In the genomic region with DNA sequence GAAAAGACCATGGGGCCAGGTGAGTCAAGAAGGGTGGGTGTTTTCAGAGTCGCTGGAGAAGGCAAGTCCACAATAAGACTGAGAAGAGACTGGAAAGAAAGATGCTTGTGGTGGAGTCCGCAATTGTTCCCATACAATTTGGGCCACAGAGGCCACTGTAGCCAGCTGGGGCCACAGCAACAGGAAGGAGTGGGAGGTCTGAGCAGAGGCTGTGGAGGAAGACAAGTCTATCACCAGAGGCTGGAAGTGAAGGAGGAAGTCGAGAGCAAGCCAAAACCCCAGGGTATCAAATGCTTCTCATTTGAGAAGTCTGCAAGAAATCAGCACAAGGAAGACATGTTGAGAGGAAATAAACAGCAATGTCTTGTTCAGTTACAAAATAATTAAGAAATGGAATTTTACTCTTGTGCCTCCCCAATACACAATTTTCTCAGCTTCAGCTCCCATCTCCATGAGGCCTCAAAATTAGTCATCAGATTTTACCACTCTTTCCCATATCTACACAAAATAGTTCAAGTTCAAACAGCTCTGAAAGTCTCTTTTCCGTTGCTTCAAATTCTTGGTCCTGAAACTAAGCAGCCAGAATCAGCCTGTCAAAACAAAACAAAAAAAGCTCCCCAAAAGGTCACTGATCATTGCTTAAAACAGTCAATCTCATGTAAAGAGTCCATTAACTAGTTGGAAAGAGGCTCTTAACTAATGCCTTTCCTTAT, we compare ENCODE assay signal across 13 cellular contexts. TPM values are rescaled to one million over a fixed set of nuclear protein-coding genes. Genes with fewer than 3 reads are reported as not detected.
DNase-seq lines count a peak whose midpoint lies in the region; ATAC-seq and TF ChIP-seq lines count a peak whose summit lies in the region.
"Had no signal": no experiment of that assay in that cellular context is flagged by ENCODE, and none has a peak within 500 bp of the region (broad histone marks: within the 10 kb centered on the region; RNA-seq: fewer than 3 reads in every experiment).

No MANE protein-coding gene starts in this region.

- no peaks in the 10 kb centered on the region for H3K9me3 Mint-ChIP-seq in CD8-positive, alpha-beta memory T cell

- peaks cover 0 to 20% (median 6%) of the 10 kb centered on the region in 9 donors for H3K4me1 ChIP-seq in heart right ventricle
- H3K4me1 ChIP-seq in right atrium auricular region = peaks cover 0 to 19% of the 10 kb centered on the region in 2 donors
- H3K4me1 ChIP-seq in uterus = no peaks in the 10 kb centered on the region
- no peaks in the 10 kb centered on the region for H3K4me1 ChIP-seq in CD8-positive, alpha-beta memory T cell (ENCODE audit: insufficient read depth, low read length)

- peak in 5 of 8 donors; percentile 33 to 70 (median 47) for ATAC-seq in heart right ventricle
- no peak for ATAC-seq in HG02798 (IDR thresholded peaks at IDR 0.05; ENCODE audit: poor library complexity, unreplicated experiment)
- ATAC-seq: T-helper 17 cell had no signal

- 59 to 67% methylated on average over 4 of the region's 4 CpGs for WGBS in heart right ventricle, 2 donors

- peaks cover 0 to 5% (median 0%) of the 10 kb centered on the region in 11 donors for H3K9me3 ChIP-seq in heart right ventricle
- no peaks in the 10 kb centered on the region for H3K9me3 ChIP-seq in right atrium auricular region
- H3K9me3 ChIP-seq in uterus = no peaks in the 10 kb centered on the region
- no peaks in the 10 kb centered on the region for H3K9me3 ChIP-seq in CD8-positive, alpha-beta memory T cell (ENCODE audit: low read length)

- H3K36me3 ChIP-seq in heart right ventricle (no peaks in the 10 kb centered on the region), right atrium auricular region (no peaks in the 10 kb centered on the region), uterus (no peaks in the 10 kb centered on the region)
- H3K36me3 ChIP-seq in CD8-positive, alpha-beta memory T cell (ENCODE audit: insufficient read depth, low read length) = no peaks in the 10 kb centered on the region
- H3K36me3 ChIP-seq: esophagus muscularis mucosa had no signal

- H3K27me3 ChIP-seq in heart right ventricle (no peaks in the 10 kb centered on the region), right atrium auricular region (no peaks in the 10 kb centered on the region), uterus (no peaks in the 10 kb centered on the region)
- no peaks in the 10 kb centered on the region for H3K27me3 ChIP-seq in CD8-positive, alpha-beta memory T cell (ENCODE audit: insufficient read depth, low read length, poor library complexity, severe bottlenecking)
- H3K27me3 ChIP-seq: esophagus muscularis mucosa had no signal

- CTCF ChIA-PET in CD8-positive, alpha-beta memory T cell (lab: Charles Lee) = no interaction called here

- no peaks in the 10 kb centered on the region for H3K4me1 Mint-ChIP-seq in CD8-positive, alpha-beta memory T cell
- H3K4me1 Mint-ChIP-seq: brain, T-helper 17 cell had no signal

- POLR2A ChIA-PET in CD8-positive, alpha-beta memory T cell (lab: Charles Lee) = no interaction called here

- peak overlapping the region in 9 of 10 donors; percentile 8 to 60 (median 51) for H3K27ac ChIP-seq in heart right ventricle
- H3K27ac ChIP-seq in right atrium auricular region = peak overlapping the region; percentile 41 to 47
- peak overlapping the region; percentile 22 to 29 for H3K27ac ChIP-seq in uterus
- no peak overlapping the region for H3K27ac ChIP-seq in CD8-positive, alpha-beta memory T cell (ENCODE audit: low read depth, low read length)

- H3K36me3 Mint-ChIP-seq in CD8-positive, alpha-beta memory T cell = no peaks in the 10 kb centered on the region
- H3K36me3 Mint-ChIP-seq: brain had no signal

- no peak for TF ChIP-seq POLR2A in uterus (IDR thresholded peaks at IDR 0.05)

- no peak overlapping the region for H3K27ac Mint-ChIP-seq in CD8-positive, alpha-beta memory T cell
- H3K27ac Mint-ChIP-seq: T-helper 17 cell had no signal

- peaks cover 13 to 15% of the 10 kb centered on the region in 2 donors for H3K27me3 Mint-ChIP-seq in CD8-positive, alpha-beta memory T cell
- H3K27me3 Mint-ChIP-seq: T-helper 17 cell had no signal

- no peak overlapping the region for H3K4me3 Mint-ChIP-seq in CD8-positive, alpha-beta memory T cell
- H3K4me3 Mint-ChIP-seq: brain, T-helper 17 cell had no signal

- H3K4me3 ChIP-seq in heart right ventricle (no peak overlapping the region), right atrium auricular region (no peak overlapping the region), uterus (no peak overlapping the region)
- H3K4me3 ChIP-seq in CD8-positive, alpha-beta memory T cell (ENCODE audit: low read length) = no peak overlapping the region
- H3K4me3 ChIP-seq: esophagus muscularis mucosa had no signal

- TF ChIP-seq CTCF in heart right ventricle (IDR thresholded peaks at IDR 0.05) = no peak
- TF ChIP-seq CTCF in right atrium auricular region (IDR thresholded peaks at IDR 0.05) = no peak
- no peak for TF ChIP-seq CTCF in uterus (IDR thresholded peaks at IDR 0.05)

- intact Hi-C loops in heart right ventricle (cut with DNase I) = no loop called here
- intact Hi-C loops in cardiac septum (cut with DNase I) = no loop called here
- intact Hi-C loops in uterus (cut with DNase I; ENCODE audit: low total_unique reads) = no loop called here

- DNase-seq in heart right ventricle (no peak), cardiac septum (ENCODE audit: low spot score) (no peak), UCSD-AML1 (lab: John Stamatoyannopoulos, UW; ENCODE audit: unreplicated experiment) (peak; percentile 27), right atrium auricular region (ENCODE audit: low spot score) (no peak), uterus (no peak), NCI-H2029 (lab: John Stamatoyannopoulos, UW) (no peak)
- DNase-seq in CD8-positive, alpha-beta memory T cell = no peak
- DNase-seq: activated CD4-positive, alpha-beta T cell treated with anti-CD3 and anti-CD28 coated beads, Interleukin-2, amount 50 U/mL, for 1 hour; AML-193; T-helper 17 cell had no signal

RNA-seq across cellular contexts. Expression of a gene that starts 31.6 kb away (rescaled TPM):
- total RNA-seq in heart right ventricle (1 to 10 TPM; 1.8 to 3.6 (median 2.8) TPM), cardiac septum (3.1 TPM), right atrium auricular region (10 to 100 TPM in 1 of 2 donors, 1 to 10 TPM in 1; 6.0 to 10.0 TPM), uterus (1 to 10 TPM in 1 of 4 donors, under 1 TPM in 3; 0.26 to 7.4 (median 0.51) TPM)
- polyA plus RNA-seq in heart right ventricle = 1 to 10 TPM; 1.9 to 2.3 TPM
- total RNA-seq in CD8-positive, alpha-beta memory T cell = not detected
- not detected for polyA plus RNA-seq in CD8-positive, alpha-beta memory T cell
- total RNA-seq: T-helper 17 cell had no signal
